ENCODE assay signal across 11 cellular contexts in the genomic region with DNA sequence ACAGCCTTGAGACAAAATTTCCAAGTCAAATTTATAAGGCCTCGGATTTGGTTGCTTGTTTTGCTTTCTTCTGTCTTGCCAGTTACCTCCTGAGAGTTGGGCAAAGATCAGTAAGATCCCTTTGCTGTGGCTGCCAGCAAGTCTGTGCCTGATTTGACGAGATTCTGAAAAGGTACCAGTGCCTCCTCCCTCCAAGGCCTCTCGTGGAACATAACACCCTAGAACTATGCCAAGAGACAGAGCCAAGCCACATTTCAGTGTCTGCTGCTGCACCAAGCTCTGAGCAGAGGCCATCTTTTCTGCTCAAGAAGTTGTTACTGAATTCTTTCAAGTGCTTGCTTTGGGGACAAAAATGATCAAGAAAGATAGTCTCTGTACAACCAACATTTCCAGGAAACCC.
DNase-seq lines count a peak whose midpoint lies in the region; ATAC-seq and TF ChIP-seq lines count a peak whose summit lies in the region.
"Had no signal": no experiment of that assay in that cellular context is flagged by ENCODE, and none has a peak within 500 bp of the region (broad histone marks: within the 10 kb centered on the region; RNA-seq: fewer than 3 reads in every experiment).

No MANE protein-coding gene starts in this region.

- no peak overlapping the region for H3K27ac ChIP-seq in SU-DHL-6 (ENCODE audit: low read depth, low read length)
- peak overlapping the region; percentile 48 to 62 for H3K27ac ChIP-seq in prostate gland
- H3K27ac ChIP-seq: spleen had no signal

- peaks cover 6% of the 10 kb centered on the region for H3K36me3 Mint-ChIP-seq in activated T-cell treated with anti-CD3 and anti-CD28 coated beads, Interleukin-2, amount 50 U/mL, for 24 hours (ENCODE audit: low read depth)

- DNase-seq in G401 (ENCODE audit: low spot score) (peak; percentile 82), left cardiac atrium (no peak), prostate gland (ENCODE audit: low spot score) (peak; percentile 73), GOT3 (lab: John Stamatoyannopoulos, UW) (no peak), NCI-H146 treated with DMSO at 0.1 percent for 48 hours (lab: John Stamatoyannopoulos, UW; ENCODE audit: unreplicated experiment) (no peak)
- no peak for DNase-seq in activated T-cell treated with anti-CD3 and anti-CD28 coated beads, Interleukin-2, amount 50 U/mL, for 24 hours

- ATAC-seq in left cardiac atrium (peak; percentile 68), HG03439 (IDR thresholded peaks at IDR 0.05; ENCODE audit: unreplicated experiment) (no peak)

- no peak overlapping the region for H3K4me2 ChIP-seq in SU-DHL-6 (ENCODE audit: low read depth, low read length, poor library complexity, severe bottlenecking)

- no peak overlapping the region for H3K9ac ChIP-seq in SU-DHL-6 (ENCODE audit: low read length)

- H3K27ac Mint-ChIP-seq in activated T-cell treated with anti-CD3 and anti-CD28 coated beads, Interleukin-2, amount 50 U/mL, for 24 hours: no peak overlapping the region
- H3K27ac Mint-ChIP-seq: stimulated activated naive B cell treated with anti-CD40 and anti-IgM and Interleukin-4, amounts not matched to agents 10 μg/mL and 1 μg/mL and 100 μg/mL, for 72 hours had no signal

- H3K9me3 ChIP-seq in SU-DHL-6 (ENCODE audit: insufficient read depth, low read length): no peaks in the 10 kb centered on the region
- no peaks in the 10 kb centered on the region for H3K9me3 ChIP-seq in prostate gland
- H3K9me3 ChIP-seq: spleen had no signal

- H3F3A ChIP-seq in SU-DHL-6 (ENCODE audit: insufficient read depth): no peaks in the 10 kb centered on the region

- 22% methylated on average over 3 of the region's 3 CpGs for WGBS in prostate gland

- no peak overlapping the region for H3K4me3 ChIP-seq in SU-DHL-6 (ENCODE audit: insufficient read depth, low read length, poor library complexity, severe bottlenecking)
- no peak overlapping the region for H3K4me3 ChIP-seq in prostate gland
- H3K4me3 ChIP-seq: lung, spleen had no signal

- H2AFZ ChIP-seq in SU-DHL-6 (ENCODE audit: low read depth, low read length, severe bottlenecking): peak overlapping the region; percentile 55

- peaks cover 2% of the 10 kb centered on the region for H3K4me1 Mint-ChIP-seq in activated T-cell treated with anti-CD3 and anti-CD28 coated beads, Interleukin-2, amount 50 U/mL, for 24 hours (ENCODE audit: low read depth)

- intact Hi-C loops in left cardiac atrium (cut with DNase I) (loop anchor here (1.0 to 5.0 kb wide), 3 partner anchors 83 to 236 kb away; no protein-coding TSS in a partner anchor), prostate gland (cut with DNase I) (loop anchor here (2.0 to 10.0 kb wide), 6 partner anchors 35 to 523 kb away; a partner anchor contains a TSS)

- H3K9me3 Mint-ChIP-seq in activated T-cell treated with anti-CD3 and anti-CD28 coated beads, Interleukin-2, amount 50 U/mL, for 24 hours: no peaks in the 10 kb centered on the region
- H3K9me3 Mint-ChIP-seq: stimulated activated naive B cell treated with anti-CD40 and anti-IgM and Interleukin-4, amounts not matched to agents 10 μg/mL and 1 μg/mL and 100 μg/mL, for 72 hours had no signal

- no peaks in the 10 kb centered on the region for H3K27me3 ChIP-seq in SU-DHL-6 (ENCODE audit: low read length)
- no peaks in the 10 kb centered on the region for H3K27me3 ChIP-seq in prostate gland (replicated peaks; ENCODE audit: insufficient read depth)
- H3K27me3 ChIP-seq: spleen had no signal

- no peaks in the 10 kb centered on the region for H3K9me2 ChIP-seq in SU-DHL-6 (replicated peaks; ENCODE audit: insufficient read depth, low read length)

- no peak for TF ChIP-seq POLR2A in prostate gland (IDR thresholded peaks at IDR 0.05)

- TF ChIP-seq CTCF in SU-DHL-6 (IDR thresholded peaks at IDR 0.05; ENCODE audit: insufficient read depth, low read length, poor library complexity, severe bottlenecking): no peak
- no peak for TF ChIP-seq CTCF in prostate gland (IDR thresholded peaks at IDR 0.05)

- H3K36me3 ChIP-seq in SU-DHL-6 (ENCODE audit: low read length) (no peaks in the 10 kb centered on the region), prostate gland (no peaks in the 10 kb centered on the region)
- H3K36me3 ChIP-seq: spleen had no signal

- in situ Hi-C loops in G401 (cut with HindIII; ENCODE audit: low sequenced_read_pairs): no loop called here

- H4K20me1 ChIP-seq in SU-DHL-6 (ENCODE audit: low read depth, low read length): no peaks in the 10 kb centered on the region

- no peak overlapping the region for H3K4me3 Mint-ChIP-seq in activated T-cell treated with anti-CD3 and anti-CD28 coated beads, Interleukin-2, amount 50 U/mL, for 24 hours

- no peaks in the 10 kb centered on the region for H3K79me2 ChIP-seq in SU-DHL-6 (ENCODE audit: insufficient read depth, low read length)

- H3K27me3 Mint-ChIP-seq in activated T-cell treated with anti-CD3 and anti-CD28 coated beads, Interleukin-2, amount 50 U/mL, for 24 hours: no peaks in the 10 kb centered on the region
- H3K27me3 Mint-ChIP-seq: stimulated activated naive B cell treated with anti-CD40 and anti-IgM and Interleukin-4, amounts not matched to agents 10 μg/mL and 1 μg/mL and 100 μg/mL, for 72 hours had no signal

- H3K4me1 ChIP-seq in prostate gland (replicated peaks): no peaks in the 10 kb centered on the region

Comparison
In these comparisons a context has a peak if more than half of its experiments do, and no peak if none do; other contexts are left out.
1. DNase-seq: peak in G401 (single experiment) and prostate gland (single experiment); none in left cardiac atrium (single experiment), GOT3 (single experiment), activated T-cell treated with anti-CD3 and anti-CD28 coated beads, Interleukin-2, amount 50 U/mL, for 24 hours (single experiment) and NCI-H146 treated with DMSO at 0.1 percent for 48 hours (single experiment).